ENCODE assay signal across 1 cellular context in the genomic region with DNA sequence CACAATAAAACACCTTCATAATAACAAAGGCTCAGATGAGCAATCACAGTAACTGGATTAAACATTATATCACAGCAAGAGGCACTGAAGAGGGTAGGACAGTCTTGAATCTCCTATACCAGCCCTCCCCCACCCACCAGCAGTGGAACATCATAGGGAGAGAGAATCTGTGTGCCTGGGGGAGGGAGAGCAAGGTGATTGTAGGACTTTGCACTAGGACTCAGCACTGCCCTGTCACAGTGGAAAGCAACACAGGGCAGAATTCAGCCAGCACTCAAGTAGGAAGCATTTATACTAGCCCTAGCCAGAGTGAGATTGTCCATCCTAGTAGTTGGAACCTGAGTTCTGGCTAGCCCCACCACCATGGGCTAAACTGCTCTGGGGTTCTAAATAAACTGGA.
A peak's percentile ranks its signal among the peaks of the same experiment; 100 is the strongest.
TF ChIP-seq lines count a peak whose summit lies in the region.

No MANE protein-coding gene starts in this region.

TF ChIP-seq in liver, 16 proteins besides CTCF, POLR2A, EP300 and RAD21 (continued from another document):
- TF ChIP-seq REST (IDR thresholded peaks at IDR 0.05) = peak; percentile 41
- TF ChIP-seq SP1 (IDR thresholded peaks at IDR 0.05) = peak; percentile 97
